In genomic region chr15:66615175-66615495, GRCh38 we compare ENCODE assay signal across 33 cellular contexts. TPM values are rescaled to one million over a fixed set of nuclear protein-coding genes. Genes with fewer than 3 reads are reported as not detected.
DNase-seq lines count a peak whose midpoint lies in the region; ATAC-seq, FAIRE-seq and TF ChIP-seq lines count a peak whose summit lies in the region.
"Had no signal": no experiment of that assay in that cellular context is flagged by ENCODE, and none has a peak within 500 bp of the region (broad histone marks: within the 10 kb centered on the region; RNA-seq: fewer than 3 reads in every experiment).

No MANE protein-coding gene starts in this region.

- H3K9me3 ChIP-seq in endothelial cell of umbilical vein (replicated peaks; ENCODE audit: control insufficient read depth, insufficient read depth, low read length) (no peaks in the 10 kb centered on the region), spleen (no peaks in the 10 kb centered on the region)
- H3K9me3 ChIP-seq: MG63, SK-N-SH, tibial nerve had no signal

- H3K36me3 Mint-ChIP-seq in activated CD4-positive, alpha-beta T cell treated with anti-CD3 and anti-CD28 coated beads, Interleukin-2, amount 10 ng/mL, durations not matched to agents 7 days and 5 days (ENCODE audit: low read depth): peaks cover 2% of the 10 kb centered on the region
- H3K36me3 Mint-ChIP-seq: activated CD4-positive, alpha-beta memory T cell treated with anti-CD3 and anti-CD28 coated beads for 36 hours had no signal

- peaks cover 58% of the 10 kb centered on the region for H3K4me1 ChIP-seq in endothelial cell of umbilical vein (ENCODE audit: control insufficient read depth, extremely low read depth, insufficient read depth, low read length)
- peaks cover 8 to 68% (median 46%) of the 10 kb centered on the region in 6 donors for H3K4me1 ChIP-seq in spleen

- H3K27ac Mint-ChIP-seq in stimulated activated naive CD8-positive, alpha-beta T cell treated with anti-CD3 and anti-CD28 coated beads, Interleukin-15, amount 100 ng/mL, for 72 hours: no peak overlapping the region
- no peak overlapping the region for H3K27ac Mint-ChIP-seq in activated CD4-positive, alpha-beta T cell treated with anti-CD3 and anti-CD28 coated beads, Interleukin-2, amount 10 ng/mL, durations not matched to agents 7 days and 5 days
- H3K27ac Mint-ChIP-seq: activated CD4-positive, alpha-beta memory T cell treated with anti-CD3 and anti-CD28 coated beads for 36 hours; activated naive CD4-positive, alpha-beta T cell treated with anti-CD3 and anti-CD28 coated beads, Interleukin-2, amount 50 U/mL, for 72 hours; activated T-helper 2 cell treated with anti-CD3 and anti-CD28 coated beads, Interferon-gamma antibody, Interleukin-2, Interleukin-4, amounts not matched to agents 10 μg/mL and 5 μg/mL and 100 μg/mL, durations not matched to agents 14 hours and 24 hours and 36 hours; T-helper 2 cell treated with Interferon-gamma antibody and Interleukin-4, amounts not matched to agents 5 μg/mL and 100 μg/mL, for 36 hours had no signal

- TF ChIP-seq CTCF in endothelial cell of umbilical vein (IDR thresholded peaks at IDR 0.05; ENCODE audit: extremely low read depth in 1 of 2, insufficient read depth in 1 of 2, low read depth in 1 of 2, low read length in 2 of 2) (no peak), spleen (IDR thresholded peaks at IDR 0.05 in 8 of 11, conservative IDR thresholded peaks at IDR 0.05 in 3 of 11) (no peak)

- no peak for ATAC-seq in stimulated activated naive CD8-positive, alpha-beta T cell treated with anti-CD3 and anti-CD28 coated beads, Interleukin-15, amount 100 ng/mL, for 72 hours
- ATAC-seq: activated naive CD4-positive, alpha-beta T cell treated with anti-CD3 and anti-CD28 coated beads, Interleukin-2, amount 50 U/mL, for 72 hours; left cardiac atrium; sciatic nerve had no signal

- no TSS peak for BruUV-seq in endothelial cell of umbilical vein (replicated peaks; lab: Mats Ljungman, UMichigan)

- intact Hi-C loops in endothelial cell of umbilical vein (cut with micrococcal nuclease) (no loop called here), spleen (cut with DNase I; ENCODE audit: low total_unique reads) (loop anchor here (5.0 kb wide), 1 partner anchor 237 kb away; no protein-coding TSS in a partner anchor)

- peaks cover 10% of the 10 kb centered on the region for H3K4me1 Mint-ChIP-seq in stimulated activated naive CD8-positive, alpha-beta T cell treated with anti-CD3 and anti-CD28 coated beads, Interleukin-15, amount 100 ng/mL, for 72 hours
- peaks cover 22% of the 10 kb centered on the region for H3K4me1 Mint-ChIP-seq in activated CD4-positive, alpha-beta T cell treated with anti-CD3 and anti-CD28 coated beads, Interleukin-2, amount 10 ng/mL, durations not matched to agents 7 days and 5 days

- H4K20me1 ChIP-seq in endothelial cell of umbilical vein (replicated peaks; ENCODE audit: control insufficient read depth, extremely low read depth, insufficient read depth, low read length): no peaks in the 10 kb centered on the region

- no peak overlapping the region for H3K4me3 Mint-ChIP-seq in stimulated activated naive CD8-positive, alpha-beta T cell treated with anti-CD3 and anti-CD28 coated beads, Interleukin-15, amount 100 ng/mL, for 72 hours
- H3K4me3 Mint-ChIP-seq in activated CD4-positive, alpha-beta T cell treated with anti-CD3 and anti-CD28 coated beads, Interleukin-2, amount 10 ng/mL, durations not matched to agents 7 days and 5 days: no peak overlapping the region
- H3K4me3 Mint-ChIP-seq: activated CD4-positive, alpha-beta memory T cell treated with anti-CD3 and anti-CD28 coated beads for 36 hours; nephron; T-helper 2 cell treated with Interferon-gamma antibody and Interleukin-4, amounts not matched to agents 5 μg/mL and 100 μg/mL, for 36 hours had no signal

- TF ChIP-seq POLR2A in endothelial cell of umbilical vein (IDR thresholded peaks at IDR 0.05; ENCODE audit: low read depth, low read length) (no peak), spleen (IDR thresholded peaks at IDR 0.05) (no peak)

- H3K27ac ChIP-seq in endothelial cell of umbilical vein (ENCODE audit: insufficient read depth, low read depth, low read length): peak overlapping the region; percentile 65
- H3K27ac ChIP-seq in spleen: peak overlapping the region in 4 of 8 donors; percentile 18 to 49 (median 44)
- H3K27ac ChIP-seq: tibial nerve had no signal

- H3K9me3 Mint-ChIP-seq in stimulated activated naive CD8-positive, alpha-beta T cell treated with anti-CD3 and anti-CD28 coated beads, Interleukin-15, amount 100 ng/mL, for 72 hours: peaks cover 0 to 7% of the 10 kb centered on the region in 2 donors
- no peaks in the 10 kb centered on the region for H3K9me3 Mint-ChIP-seq in activated CD4-positive, alpha-beta T cell treated with anti-CD3 and anti-CD28 coated beads, Interleukin-2, amount 10 ng/mL, durations not matched to agents 7 days and 5 days
- H3K9me3 Mint-ChIP-seq: activated CD4-positive, alpha-beta memory T cell treated with anti-CD3 and anti-CD28 coated beads for 36 hours; activated T-helper 2 cell treated with anti-CD3 and anti-CD28 coated beads, Interferon-gamma antibody, Interleukin-2, Interleukin-4, amounts not matched to agents 10 μg/mL and 5 μg/mL and 100 μg/mL, durations not matched to agents 14 hours and 24 hours and 36 hours; nephron; T-helper 2 cell treated with Interferon-gamma antibody and Interleukin-4, amounts not matched to agents 5 μg/mL and 100 μg/mL, for 36 hours had no signal

- POLR2A ChIA-PET in endothelial cell of umbilical vein (lab: Charles Lee): no interaction called here
- POLR2A ChIA-PET in activated CD4-positive, alpha-beta T cell treated with anti-CD3 and anti-CD28 coated beads, Interleukin-2, amount 10 ng/mL, durations not matched to agents 7 days and 5 days (lab: Charles Lee): no interaction called here

- no peaks in the 10 kb centered on the region for H3K27me3 ChIP-seq in endothelial cell of umbilical vein (ENCODE audit: control insufficient read depth in 2 of 2, insufficient read depth in 2 of 2, low read length in 2 of 2)
- H3K27me3 ChIP-seq in spleen (replicated peaks in 1 of 7): peaks cover 0 to 8% (median 0%) of the 10 kb centered on the region in 7 donors
- H3K27me3 ChIP-seq: MG63, tibial nerve had no signal

- CTCF ChIA-PET in endothelial cell of umbilical vein (lab: Charles Lee): interaction anchor here (0.8 to 6.6 kb wide), 5 partner anchors 11 to 236 kb away, joined by 3 to 226 read pairs (median 9); partner anchors contain the start of gene SMAD6
- CTCF ChIA-PET in activated CD4-positive, alpha-beta T cell treated with anti-CD3 and anti-CD28 coated beads, Interleukin-2, amount 10 ng/mL, durations not matched to agents 7 days and 5 days (lab: Charles Lee): interaction anchor here (0.6 to 2.7 kb wide), 3 partner anchors 8 to 18 kb away, joined by 3 to 7 read pairs (median 4); no protein-coding TSS in a partner anchor

- H3K9me1 ChIP-seq in endothelial cell of umbilical vein (replicated peaks; ENCODE audit: control insufficient read depth, extremely low read depth, insufficient read depth, low read length): no peaks in the 10 kb centered on the region

- H3K4me3 ChIP-seq in endothelial cell of umbilical vein (replicated peaks in 1 of 3; ENCODE audit: insufficient read depth in 1 of 3, low read depth in 1 of 3, low read length in 3 of 3) (no peak overlapping the region), spleen (no peak overlapping the region)
- H3K4me3 ChIP-seq: MG63, tibial nerve had no signal

- no peak overlapping the region for H3K9ac ChIP-seq in endothelial cell of umbilical vein (replicated peaks; ENCODE audit: extremely low read depth, insufficient read depth, low read length)
- H3K9ac ChIP-seq: SK-N-SH had no signal

- H2AFZ ChIP-seq in endothelial cell of umbilical vein (ENCODE audit: low read depth, low read length): no peak overlapping the region

- peak overlapping the region; percentile 1 for H3K4me2 ChIP-seq in endothelial cell of umbilical vein (ENCODE audit: insufficient read depth, low read length)
- H3K4me2 ChIP-seq: SK-N-SH had no signal

- dilution Hi-C loops in endothelial cell of umbilical vein (cut with MboI; ENCODE audit: extremely low pct_ligation_motif_present, low sequenced_read_pairs): no loop called here

- no peaks in the 10 kb centered on the region for H3K79me2 ChIP-seq in endothelial cell of umbilical vein (ENCODE audit: control insufficient read depth, insufficient read depth, low read length)

- 31 to 47% (median 40%) methylated on average over 2 of the region's 2 CpGs for WGBS in spleen, 5 donors

- H3K27me3 Mint-ChIP-seq in stimulated activated naive CD8-positive, alpha-beta T cell treated with anti-CD3 and anti-CD28 coated beads, Interleukin-15, amount 100 ng/mL, for 72 hours: peaks cover 2% of the 10 kb centered on the region
- H3K27me3 Mint-ChIP-seq in activated CD4-positive, alpha-beta T cell treated with anti-CD3 and anti-CD28 coated beads, Interleukin-2, amount 10 ng/mL, durations not matched to agents 7 days and 5 days: no peaks in the 10 kb centered on the region

- H3K36me3 ChIP-seq in endothelial cell of umbilical vein (ENCODE audit: control insufficient read depth in 2 of 2, extremely low read depth in 1 of 2, insufficient read depth in 2 of 2, low read length in 2 of 2) (no peaks in the 10 kb centered on the region), spleen (no peaks in the 10 kb centered on the region)
- H3K36me3 ChIP-seq: MG63, tibial nerve had no signal

- peak; percentile 50 for DNase-seq in SIG-M5 treated with dmso at 0.1 percent for 504 hours (lab: John Stamatoyannopoulos, UW; ENCODE audit: unreplicated experiment)
- no peak for DNase-seq in SIG-M5 (lab: John Stamatoyannopoulos, UW)
- DNase-seq in NOMO-1 treated with dmso at 0.1 percent for 144 hours (lab: John Stamatoyannopoulos, UW; ENCODE audit: unreplicated experiment): peak; percentile 53
- DNase-seq in endothelial cell of umbilical vein (ENCODE audit: low read depth, low spot score): no peak
- peak; percentile 72 for DNase-seq in spleen
- DNase-seq in stimulated activated naive CD8-positive, alpha-beta T cell treated with anti-CD3 and anti-CD28 coated beads, Interleukin-15, amount 100 ng/mL, for 72 hours: no peak
- DNase-seq in activated T-cell treated with anti-CD3 and anti-CD28 coated beads, Interleukin-2, amount 50 U/mL, for 48 hours: no peak
- DNase-seq in activated CD4-positive, alpha-beta T cell treated with anti-CD3 and anti-CD28 coated beads, Interleukin-2, amount 10 ng/mL, durations not matched to agents 7 days and 5 days: no peak
- DNase-seq: 8988T; activated CD4-positive, alpha-beta memory T cell treated with anti-CD3 and anti-CD28 coated beads for 36 hours; activated CD8-positive, alpha-beta memory T cell treated with anti-CD3 and anti-CD28 coated beads, Interleukin-2, amount 50 U/mL, for 48 hours; aorta; caudate nucleus; DMS53; glutamatergic neuron; left cardiac atrium; MG63; NCI-H1417 treated with DMSO at 0.1 percent for 48 hours; NCI-H2107; NCI-H446 treated with DMSO at 0.1 percent for 48 hours; SK-N-SH; stimulated activated CD4-positive, alpha-beta T cell treated with anti-CD3 and anti-CD28 coated beads, Interleukin-15, amount 100 ng/mL, for 24 hours had no signal

- no peak for FAIRE-seq in endothelial cell of umbilical vein (lab: Jason Lieb, UNC)
- FAIRE-seq: G401.6, H1 had no signal

RNA-seq across cellular contexts. Expression of gene LCTL, which starts 49.3 kb away (rescaled TPM):
- total RNA-seq in endothelial cell of umbilical vein (not detected in 2 replicates), spleen (not detected)
- polyA plus RNA-seq in endothelial cell of umbilical vein (0.04 TPM in 1 of 2 replicates, not detected in the other), spleen (not detected)
- polyA plus RNA-seq in endothelial cell of umbilical vein (2011; cell fraction: cytosol; rRNA removed): 0.06 TPM in 1 of 2 replicates, not detected in the other
- 0.11 TPM in 1 of 2 replicates, not detected in the other for polyA plus RNA-seq in endothelial cell of umbilical vein (2011; cell fraction: nucleus; rRNA removed)
- 0.08 TPM in 1 of 2 replicates, not detected in the other for polyA plus RNA-seq in endothelial cell of umbilical vein (2012)
- 0.10 TPM in 1 of 2 replicates, not detected in the other for polyA minus RNA-seq in endothelial cell of umbilical vein
- not detected for polyA minus RNA-seq in endothelial cell of umbilical vein (2011; cell fraction: cytosol; rRNA and poly(A)+ RNA removed)
- polyA minus RNA-seq in endothelial cell of umbilical vein (2011; cell fraction: nucleus; rRNA and poly(A)+ RNA removed): not detected in 2 replicates
- total RNA-seq in activated CD4-positive, alpha-beta T cell treated with anti-CD3 and anti-CD28 coated beads, Interleukin-2, amount 10 ng/mL, durations not matched to agents 7 days and 5 days: not detected
- total RNA-seq: activated CD4-positive, alpha-beta memory T cell treated with anti-CD3 and anti-CD28 coated beads for 36 hours; activated naive CD4-positive, alpha-beta T cell treated with anti-CD3 and anti-CD28 coated beads, Interleukin-2, amount 50 U/mL, for 72 hours; activated T-helper 2 cell treated with anti-CD3 and anti-CD28 coated beads, Interferon-gamma antibody, Interleukin-2, Interleukin-4, amounts not matched to agents 10 μg/mL and 5 μg/mL and 100 μg/mL, durations not matched to agents 14 hours and 24 hours and 36 hours; aorta; dermis microvascular lymphatic vessel endothelial cell; HT-29; left cardiac atrium; mesenteric fat pad had no signal
- polyA plus RNA-seq: aorta had no signal

Comparison
In these comparisons a context has a peak if more than half of its experiments do, and no peak if none do; other contexts are left out.
1. DNase-seq: peak in SIG-M5 treated with dmso at 0.1 percent for 504 hours (single experiment), NOMO-1 treated with dmso at 0.1 percent for 144 hours (single experiment) and spleen (single experiment); none in SIG-M5 (single experiment), endothelial cell of umbilical vein (single experiment), stimulated activated naive CD8-positive, alpha-beta T cell treated with anti-CD3 and anti-CD28 coated beads, Interleukin-15, amount 100 ng/mL, for 72 hours (0 of 2), activated T-cell treated with anti-CD3 and anti-CD28 coated beads, Interleukin-2, amount 50 U/mL, for 48 hours (0 of 2) and activated CD4-positive, alpha-beta T cell treated with anti-CD3 and anti-CD28 coated beads, Interleukin-2, amount 10 ng/mL, durations not matched to agents 7 days and 5 days (single experiment).